In genomic region chr1:60425528-60425927, GRCh38 we compare ENCODE assay signal across 10 cellular contexts.
DNase-seq lines count a peak whose midpoint lies in the region; ATAC-seq and TF ChIP-seq lines count a peak whose summit lies in the region.
"Had no signal": no experiment of that assay in that cellular context is flagged by ENCODE, and none has a peak within 500 bp of the region (broad histone marks: within the 10 kb centered on the region; RNA-seq: fewer than 3 reads in every experiment).

No MANE protein-coding gene starts in this region.

- H3K9ac ChIP-seq in NT2/D1 (ENCODE audit: insufficient read length, low read depth) = no peak overlapping the region

- H3K4me3 ChIP-seq in AG10803 (ENCODE audit: low read length) = no peak overlapping the region
- no peak overlapping the region for H3K4me3 ChIP-seq in NT2/D1 (ENCODE audit: insufficient read length, low read depth)
- H3K4me3 ChIP-seq in fibroblast of the aortic adventitia (ENCODE audit: low read depth, low read length) = no peak overlapping the region
- H3K4me3 ChIP-seq in MG63 = no peak overlapping the region
- H3K4me3 ChIP-seq: suprapubic skin had no signal

- DNase-seq in AG10803 (ENCODE audit: low read depth) = peak; percentile 5
- peak; percentile 27 for DNase-seq in NT2/D1 (ENCODE audit: low read depth, low spot score)
- peak; percentile 21 for DNase-seq in fibroblast of the aortic adventitia (ENCODE audit: low read depth)
- no peak for DNase-seq in NCI-H2196 treated with DMSO at 0.1 percent for 48 hours (lab: John Stamatoyannopoulos, UW; ENCODE audit: unreplicated experiment)
- DNase-seq in NCI-H1417 treated with DMSO at 0.1 percent for 48 hours (lab: John Stamatoyannopoulos, UW) = no peak
- DNase-seq in cardiac septum (ENCODE audit: low spot score) = no peak
- no peak for DNase-seq in MG63
- DNase-seq: activated CD4-positive, CD25-positive, alpha-beta regulatory T cell treated with anti-CD3 and anti-CD28 coated beads, Interleukin-2, amount 50 U/mL, for 72 hours had no signal

- H3K9me3 ChIP-seq in NT2/D1 (ENCODE audit: insufficient read depth, low read length) (peaks cover 10% of the 10 kb centered on the region), MG63 (no peaks in the 10 kb centered on the region)
- H3K9me3 ChIP-seq: suprapubic skin had no signal

- H3K36me3 ChIP-seq in NT2/D1 (ENCODE audit: insufficient read depth, insufficient read length, low read length) (no peaks in the 10 kb centered on the region), MG63 (no peaks in the 10 kb centered on the region)
- H3K36me3 ChIP-seq: suprapubic skin had no signal

- intact Hi-C loops in cardiac septum (cut with DNase I) = no loop called here

- peak; percentile 63 for ATAC-seq in GM19023 (IDR thresholded peaks at IDR 0.05; ENCODE audit: unreplicated experiment)

- H3K27me3 ChIP-seq in NT2/D1 (ENCODE audit: insufficient read depth, insufficient read length) = no peaks in the 10 kb centered on the region
- H3K27me3 ChIP-seq in MG63 = no peaks in the 10 kb centered on the region
- H3K27me3 ChIP-seq: suprapubic skin had no signal

- peak; percentile 49 for TF ChIP-seq CTCF in AG10803 (conservative IDR thresholded peaks at IDR 0.05; ENCODE audit: low read length)
- TF ChIP-seq CTCF in fibroblast of the aortic adventitia (IDR thresholded peaks at IDR 0.05; ENCODE audit: insufficient read depth, low read length) = peak; percentile 42

- no peaks in the 10 kb centered on the region for H3K4me1 ChIP-seq in NT2/D1 (ENCODE audit: insufficient read depth, insufficient read length)

Comparison
In these comparisons a context has a peak if more than half of its experiments do, and no peak if none do; other contexts are left out.
1. DNase-seq: peak in AG10803 (single experiment), NT2/D1 (single experiment) and fibroblast of the aortic adventitia (single experiment); none in NCI-H2196 treated with DMSO at 0.1 percent for 48 hours (single experiment), NCI-H1417 treated with DMSO at 0.1 percent for 48 hours (single experiment), cardiac septum (single experiment) and MG63 (single experiment).